Comparison of ENCODE assay signal across 12 cellular contexts in the genomic region with DNA sequence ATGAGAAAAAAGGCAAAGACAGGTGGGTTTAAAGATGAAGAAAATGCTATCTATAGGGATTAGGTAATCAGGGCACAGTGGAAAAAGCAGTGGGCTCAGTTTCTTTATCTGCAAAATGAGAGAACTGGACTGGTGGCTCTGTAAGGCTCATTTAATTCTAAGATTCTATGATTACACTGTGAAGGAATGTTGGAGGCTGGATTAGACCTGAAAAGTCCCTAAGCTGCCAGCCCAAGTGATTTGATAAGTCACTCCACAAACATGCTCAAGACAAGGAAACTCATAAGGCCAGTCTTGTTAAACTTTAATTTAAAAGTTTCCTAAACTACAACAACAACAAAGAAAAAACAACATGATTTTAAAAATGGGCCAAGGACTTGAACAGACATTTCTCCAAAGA.
DNase-seq lines count a peak whose midpoint lies in the region; ATAC-seq, FAIRE-seq and TF ChIP-seq lines count a peak whose summit lies in the region.
"Had no signal": no experiment of that assay in that cellular context is flagged by ENCODE, and none has a peak within 500 bp of the region (broad histone marks: within the 10 kb centered on the region; RNA-seq: fewer than 3 reads in every experiment).

No MANE protein-coding gene starts in this region.

- H3K27ac Mint-ChIP-seq in activated CD4-positive, alpha-beta memory T cell treated with anti-CD3 and anti-CD28 coated beads, Interleukin-2, amount 10 ng/mL, durations not matched to agents 7 days and 5 days: no peak overlapping the region

- ATAC-seq in RWPE2 (ENCODE audit: low read depth) (peak; percentile 72), pancreas (peak; percentile 42 to 82 (median 66))

- intact Hi-C loops in pancreas (cut with DNase I): no loop called here

- POLR2A ChIA-PET in activated CD4-positive, alpha-beta memory T cell treated with anti-CD3 and anti-CD28 coated beads, Interleukin-2, amount 10 ng/mL, durations not matched to agents 7 days and 5 days (lab: Charles Lee): no interaction called here

- peaks cover 5% of the 10 kb centered on the region for H3K4me1 Mint-ChIP-seq in activated CD4-positive, alpha-beta memory T cell treated with anti-CD3 and anti-CD28 coated beads, Interleukin-2, amount 10 ng/mL, durations not matched to agents 7 days and 5 days

- H3K4me3 Mint-ChIP-seq in activated CD4-positive, alpha-beta memory T cell treated with anti-CD3 and anti-CD28 coated beads, Interleukin-2, amount 10 ng/mL, durations not matched to agents 7 days and 5 days: no peak overlapping the region
- H3K4me3 Mint-ChIP-seq: CD8-positive, alpha-beta memory T cell had no signal

- H3K27me3 Mint-ChIP-seq in activated CD4-positive, alpha-beta memory T cell treated with anti-CD3 and anti-CD28 coated beads, Interleukin-2, amount 10 ng/mL, durations not matched to agents 7 days and 5 days: no peaks in the 10 kb centered on the region
- H3K27me3 Mint-ChIP-seq: CD8-positive, alpha-beta memory T cell had no signal

- peak overlapping the region; percentile 98 for H3K27ac ChIP-seq in RWPE2 (ENCODE audit: poor library complexity, severe bottlenecking)
- peak overlapping the region in 2 of 4 donors; percentile 69 to 77 for H3K27ac ChIP-seq in pancreas

- FAIRE-seq in pancreas (lab: Jason Lieb, UNC): no peak

- H3K9me3 ChIP-seq in RWPE2 (ENCODE audit: severe bottlenecking) (no peaks in the 10 kb centered on the region), pancreas (no peaks in the 10 kb centered on the region)

- TF ChIP-seq CTCF in RWPE2 (IDR thresholded peaks at IDR 0.05; ENCODE audit: poor library complexity, severe bottlenecking) (no peak), pancreas (IDR thresholded peaks at IDR 0.05) (no peak), GM20000 (IDR thresholded peaks at IDR 0.05; ENCODE audit: extremely low read depth, missing control alignments) (no peak)

- H3K4me3 ChIP-seq in RWPE2 (ENCODE audit: severe bottlenecking): no peak overlapping the region
- H3K4me3 ChIP-seq in pancreas: no peak overlapping the region

- CTCF ChIA-PET in activated CD4-positive, alpha-beta memory T cell treated with anti-CD3 and anti-CD28 coated beads, Interleukin-2, amount 10 ng/mL, durations not matched to agents 7 days and 5 days (lab: Charles Lee): no interaction called here

- H3K36me3 ChIP-seq in RWPE2 (ENCODE audit: low read depth) (peaks cover 36% of the 10 kb centered on the region), pancreas (peaks cover 0 to 21% (median 0%) of the 10 kb centered on the region in 3 donors)

- H3K4me1 ChIP-seq in RWPE2 (ENCODE audit: insufficient read depth, poor library complexity, severe bottlenecking) (peaks cover 38% of the 10 kb centered on the region), pancreas (peaks cover 0 to 31% (median 7%) of the 10 kb centered on the region in 3 donors)

- DNase-seq in AG20443 (ENCODE audit: low spot score) (peak; percentile 74), RWPE2 (ENCODE audit: low spot score) (no peak), fibroblast of gingiva (ENCODE audit: low read depth) (peak; percentile 68), pancreas (no peak), GM20000 (ENCODE audit: low spot score) (no peak)
- DNase-seq in activated CD8-positive, alpha-beta memory T cell treated with anti-CD3 and anti-CD28 coated beads for 24 hours: no peak
- no peak for DNase-seq in activated CD4-positive, alpha-beta memory T cell treated with anti-CD3 and anti-CD28 coated beads, Interleukin-2, amount 10 ng/mL, durations not matched to agents 7 days and 5 days
- DNase-seq in stimulated activated naive CD4-positive, alpha-beta T cell (lab: John Stamatoyannopoulos, UW): no peak
- DNase-seq: activated effector memory CD4-positive, alpha-beta T cell treated with anti-CD3 and anti-CD28 coated beads, Interleukin-2, amount 50 U/mL, for 16 hours; CD8-positive, alpha-beta memory T cell; NCI-H510A; stimulated activated CD4-positive, alpha-beta T cell treated with anti-CD3 and anti-CD28 coated beads, Interleukin-4, amount 100 ng/mL, for 4 hours had no signal

- H3K27me3 ChIP-seq in RWPE2 (ENCODE audit: insufficient read depth, poor library complexity, severe bottlenecking) (no peaks in the 10 kb centered on the region), pancreas (no peaks in the 10 kb centered on the region)

- peaks cover 35% of the 10 kb centered on the region for H3K36me3 Mint-ChIP-seq in activated CD4-positive, alpha-beta memory T cell treated with anti-CD3 and anti-CD28 coated beads, Interleukin-2, amount 10 ng/mL, durations not matched to agents 7 days and 5 days (ENCODE audit: low read depth)

- no peaks in the 10 kb centered on the region for H3K9me3 Mint-ChIP-seq in activated CD4-positive, alpha-beta memory T cell treated with anti-CD3 and anti-CD28 coated beads, Interleukin-2, amount 10 ng/mL, durations not matched to agents 7 days and 5 days
- H3K9me3 Mint-ChIP-seq: CD8-positive, alpha-beta memory T cell had no signal

Comparison
In these comparisons a context has a peak if more than half of its experiments do, and no peak if none do; other contexts are left out.
1. DNase-seq: peak in AG20443 (single experiment) and fibroblast of gingiva (single experiment); none in RWPE2 (single experiment), pancreas (0 of 6), GM20000 (single experiment), activated CD8-positive, alpha-beta memory T cell treated with anti-CD3 and anti-CD28 coated beads for 24 hours (single experiment), activated CD4-positive, alpha-beta memory T cell treated with anti-CD3 and anti-CD28 coated beads, Interleukin-2, amount 10 ng/mL, durations not matched to agents 7 days and 5 days (single experiment) and stimulated activated naive CD4-positive, alpha-beta T cell (0 of 6).